ENCODE assay signal across 9 cellular contexts in genomic region chr17:28728364-28729200, GRCh38. TPM values are rescaled to one million over a fixed set of nuclear protein-coding genes. Genes with fewer than 3 reads are reported as not detected.
DNase-seq lines count a peak whose midpoint lies in the region; ATAC-seq, FAIRE-seq and TF ChIP-seq lines count a peak whose summit lies in the region.
"Had no signal": no experiment of that assay in that cellular context is flagged by ENCODE, and none has a peak within 500 bp of the region (broad histone marks: within the 10 kb centered on the region; RNA-seq: fewer than 3 reads in every experiment).

NEK8 (plus strand) TSS chr17:28728788; CDS start chr17:28728814, 26 bp downstream.

- H3K4me3 ChIP-seq in H1 (ENCODE audit: extremely low read depth in 1 of 4, insufficient read depth in 2 of 4, low read depth in 3 of 4, low read length in 4 of 4) (peak within 1 kb of the TSS; percentile 81 to 97 (median 89)), mesendoderm (ENCODE audit: low read length) (peak within 1 kb of the TSS; percentile 59)

- CTCF ChIA-PET in H1 (lab: Charles Lee; ENCODE audit: partially characterized antibody): interaction anchor here (0.9 to 16.9 kb wide), 23 partner anchors 13 to 389 kb away, joined by 3 to 316 read pairs (median 9); partner anchors contain the start of genes DHRS13, FLOT2, PROCA1 and TRAF4

- H2BK12ac ChIP-seq in H1 (ENCODE audit: low read depth, low read length): peak within 1 kb of the TSS; percentile 94

- peak within 1 kb of the TSS; percentile 93 for H3K27ac ChIP-seq in H1 (ENCODE audit: low read depth, low read length)
- peak within 1 kb of the TSS; percentile 90 for H3K27ac ChIP-seq in mesendoderm (ENCODE audit: low read depth, low read length)

- POLR2A ChIA-PET in H1 (lab: Charles Lee; ENCODE audit: partially characterized antibody): interaction anchor here (0.6 to 17.6 kb wide), 25 partner anchors 9 to 1199 kb away, joined by 3 to 813 read pairs (median 5); partner anchors contain the start of genes BLTP2, DHRS13, FLOT2 and PHF12

- peak within 1 kb of the TSS; percentile 86; the same call in 1 of the 2 replicates for H2BK20ac ChIP-seq in H1 (ENCODE audit: low read length)

- H3K79me2 ChIP-seq in H1 (ENCODE audit: control insufficient read depth in 1 of 2, insufficient read depth in 2 of 2, low read length in 2 of 2) (peaks cover 0 to 7% of the 10 kb centered on the region in 2 experiments; a peak in 1 of 4 replicates), mesendoderm (ENCODE audit: control insufficient read depth, insufficient read depth, low read length) (no peaks in the 10 kb centered on the region)

- H3K36me3 ChIP-seq in H1 (ENCODE audit: control insufficient read depth in 2 of 4, insufficient read depth in 4 of 4, low read length in 3 of 4) (peaks cover under 1 to 16% (median 12%) of the 10 kb centered on the region in 4 experiments), mesendoderm (ENCODE audit: control insufficient read depth, insufficient read depth, low read length) (peaks cover 4% of the 10 kb centered on the region)

- H3K4ac ChIP-seq in H1 (replicated peaks; ENCODE audit: insufficient read length, low read depth, low read length) (peak within 1 kb of the TSS; percentile 99), mesendoderm (ENCODE audit: low read depth, low read length) (peak within 1 kb of the TSS; percentile 77)

- peak; percentile 21 for ATAC-seq in GM19468 (IDR thresholded peaks at IDR 0.05; ENCODE audit: extremely low read depth, unreplicated experiment)

- peak within 1 kb of the TSS; percentile 96 for H4K91ac ChIP-seq in H1 (replicated peaks; ENCODE audit: insufficient read length, low read length)

- H3K9me3 ChIP-seq in H1 (ENCODE audit: insufficient read depth in 2 of 2, low read depth in 1 of 2, low read length in 1 of 2): no peaks in the 10 kb centered on the region

- H3K23me2 ChIP-seq in H1 (ENCODE audit: low read depth, low read length): peaks cover 13% of the 10 kb centered on the region; the same call in 1 of the 2 replicates

- no peak for TF ChIP-seq RAD21 in H1 (IDR thresholded peaks at IDR 0.05 in 1 of 2, conservative IDR thresholded peaks at IDR 0.05 in 1 of 2; ENCODE audit: low read depth in 2 of 2, low read length in 2 of 2)

- H3K23ac ChIP-seq in H1 (ENCODE audit: insufficient read length) (peak within 1 kb of the TSS; percentile 32), mesendoderm (ENCODE audit: low read length) (peak within 1 kb of the TSS; percentile 51)

- H2BK120ac ChIP-seq in H1 (replicated peaks; ENCODE audit: low read depth, low read length) (peak within 1 kb of the TSS; percentile 92), mesendoderm (ENCODE audit: low read depth, low read length) (peak within 1 kb of the TSS; percentile 74)

- TF ChIP-seq EP300 in H1 (IDR thresholded peaks at IDR 0.05; ENCODE audit: borderline replicate concordance in 1 of 2, low read depth in 2 of 2, low read length in 2 of 2): no peak

- H4K8ac ChIP-seq in H1 (ENCODE audit: extremely low read depth, insufficient read depth, low read length): peak within 1 kb of the TSS; percentile 97
- no peak within 1 kb of the TSS for H4K8ac ChIP-seq in mesendoderm (ENCODE audit: low read depth, low read length)

- H3K18ac ChIP-seq in H1 (ENCODE audit: extremely low read depth, low read length): peak within 1 kb of the TSS; percentile 99
- H3K18ac ChIP-seq in mesendoderm (ENCODE audit: low read length): peak within 1 kb of the TSS; percentile 88

- WGBS in H1 (ENCODE audit: extremely low coverage in 1 of 2, insufficient coverage in 1 of 2, insufficient read length in 1 of 2, insufficient replicate concordance in 2 of 2, low coverage in 1 of 2, low lambda C conversion rate in 2 of 2, missing lambda C conversion rate in 1 of 2), 2 experiments: 3% methylated on average over 47 of the region's 64 CpGs; no CpG with 5 or more reads in 1 of the 2 experiments
- no CpG with 5 or more reads among the region's 64 CpGs for WGBS in mesendoderm (ENCODE audit: extremely low coverage, insufficient coverage, low lambda C conversion rate)

- no peak within 1 kb of the TSS for H2AFZ ChIP-seq in H1 (ENCODE audit: low read length)

- peaks cover 0 to 3% of the 10 kb centered on the region in 2 experiments for H4K20me1 ChIP-seq in H1 (replicated peaks in 1 of 2; ENCODE audit: control insufficient read depth in 1 of 2, insufficient read depth in 2 of 2, low read length in 2 of 2)

- H2BK5ac ChIP-seq in H1 (ENCODE audit: low read depth, low read length): peak within 1 kb of the TSS; percentile 99
- peak within 1 kb of the TSS; percentile 84 for H2BK5ac ChIP-seq in mesendoderm (ENCODE audit: low read length)

- DNase-seq in CMK (ENCODE audit: low read depth) (peak; percentile 89), HTR-8/SVneo (ENCODE audit: insufficient read length, low spot score) (peak; percentile 93), NOMO-1 treated with DMSO at 0.1 percent for 48 hours (lab: John Stamatoyannopoulos, UW; ENCODE audit: unreplicated experiment) (peak; percentile 93), H1 (ENCODE audit: low read depth in 1 of 2, low spot score in 2 of 2) (peak in 1 of 2 experiments; percentile 99), mesendoderm (peak; percentile 92)
- peak; percentile 89 to 97 (median 92) for DNase-seq in activated CD8-positive, alpha-beta memory T cell treated with anti-CD3 and anti-CD28 coated beads for 48 hours (ENCODE audit: low read depth in 2 of 3, low spot score in 2 of 3)
- peak; percentile 98 for DNase-seq in stimulated activated CD8-positive, alpha-beta memory T cell treated with anti-CD3 and anti-CD28 coated beads, Interleukin-12 subunit alpha, Interleukin-12 subunit beta, amount 100 ng/mL, for 1 hour (ENCODE audit: low read depth)

- TF ChIP-seq CTCF in H1 (IDR thresholded peaks at IDR 0.05; ENCODE audit: control extremely low read depth in 1 of 3, insufficient read depth in 1 of 3, low read depth in 1 of 3, low read length in 3 of 3): no peak

- H3K27me3 ChIP-seq in H1 (replicated peaks in 1 of 4; ENCODE audit: control insufficient read depth in 3 of 4, extremely low read depth in 1 of 4, insufficient read depth in 3 of 4, low read length in 3 of 4) (no peaks in the 10 kb centered on the region), mesendoderm (ENCODE audit: insufficient read depth, low read length, poor library complexity) (no peaks in the 10 kb centered on the region)

- peak within 1 kb of the TSS; percentile 96 for H4K5ac ChIP-seq in H1 (ENCODE audit: insufficient read length, low read depth, low read length)
- no peak within 1 kb of the TSS for H4K5ac ChIP-seq in mesendoderm (ENCODE audit: low read length)

- peak within 1 kb of the TSS; percentile 60; the same call in 1 of the 2 replicates for H2AK5ac ChIP-seq in H1 (ENCODE audit: low read depth, low read length)
- no peak within 1 kb of the TSS for H2AK5ac ChIP-seq in mesendoderm (ENCODE audit: low read length)

- H3K56ac ChIP-seq in H1 (replicated peaks; ENCODE audit: insufficient read length, low read depth, low read length): peak within 1 kb of the TSS; percentile 95
- peak within 1 kb of the TSS; percentile 88 for H3K56ac ChIP-seq in mesendoderm (ENCODE audit: low read length)

- FAIRE-seq in HTR-8/SVneo (lab: Jason Lieb, UNC) (peak; percentile 36), H1 (lab: Jason Lieb, UNC) (no peak)
- FAIRE-seq: islet of Langerhans had no signal

- peak in 1 of 2 experiments; percentile 69; a peak in 1 of 3 replicates for TF ChIP-seq POLR2A in H1 (IDR thresholded peaks at IDR 0.05; ENCODE audit: control extremely low read depth in 1 of 2, low read depth in 2 of 2, low read length in 2 of 2)

- no peaks in the 10 kb centered on the region; the same call in 1 of the 2 replicates for H3K79me1 ChIP-seq in H1 (ENCODE audit: low read depth, low read length)
- no peaks in the 10 kb centered on the region for H3K79me1 ChIP-seq in mesendoderm (ENCODE audit: low read length)

- H3K9ac ChIP-seq in H1 (replicated peaks in 1 of 4; ENCODE audit: extremely low read depth in 1 of 4, low read depth in 3 of 4, low read length in 3 of 4) (peak within 1 kb of the TSS; percentile 79 to 89 (median 86)), mesendoderm (ENCODE audit: low read length) (peak within 1 kb of the TSS; percentile 79)

- H3K4me1 ChIP-seq in H1 (replicated peaks in 1 of 4; ENCODE audit: control insufficient read depth in 3 of 4, insufficient read depth in 4 of 4, low read length in 3 of 4): 0 out of 7 replicates have a peak, but pooled peaks cover 0 to 4% (median 0%) of the 10 kb centered on the region in 4 experiments
- no peaks in the 10 kb centered on the region for H3K4me1 ChIP-seq in mesendoderm (ENCODE audit: control insufficient read depth, low read depth, low read length)

- H2BK15ac ChIP-seq in H1 (ENCODE audit: low read length) (peak within 1 kb of the TSS; percentile 72; the same call in 1 of the 2 replicates), mesendoderm (replicated peaks; ENCODE audit: low read depth) (no peak within 1 kb of the TSS)

- H3K4me2 ChIP-seq in H1 (ENCODE audit: insufficient read depth in 1 of 2, low read depth in 2 of 2, low read length in 2 of 2) (peak within 1 kb of the TSS; percentile 70 to 80), mesendoderm (ENCODE audit: low read length) (peak within 1 kb of the TSS; percentile 26)

- H3K14ac ChIP-seq in H1 (ENCODE audit: insufficient read length): no peak within 1 kb of the TSS

TF ChIP-seq in H1, 55 proteins besides CTCF, POLR2A, EP300 and RAD21 (continues in another document):
- TF ChIP-seq JUND (IDR thresholded peaks at IDR 0.05; ENCODE audit: low read length): no peak
- no peak for TF ChIP-seq TAF7 (optimal IDR thresholded peaks at IDR 0.05; ENCODE audit: borderline replicate concordance, low read depth, low read length)
- 0 out of 2 replicates have a peak, but pooled peaks have one; percentile 21 for TF ChIP-seq TBP (IDR thresholded peaks at IDR 0.05; ENCODE audit: low read depth, low read length)
- TF ChIP-seq NRF1 (IDR thresholded peaks at IDR 0.05; ENCODE audit: low read depth, low read length): 0 out of 2 replicates have a peak, but pooled peaks have one; percentile 10
- TF ChIP-seq EGR1 (IDR thresholded peaks at IDR 0.05; ENCODE audit: borderline replicate concordance, low read depth, low read length): no peak; the same call in 1 of the 2 replicates
- 0 out of 2 replicates have a peak, but pooled peaks have one; percentile 37 for TF ChIP-seq YY1 (IDR thresholded peaks at IDR 0.05; ENCODE audit: low read depth, low read length)
- no peak for TF ChIP-seq POU5F1 (IDR thresholded peaks at IDR 0.05; ENCODE audit: low read depth, low read length)

RNA-seq across cellular contexts. Expression of gene NEK8, which starts in this region (rescaled TPM):
- total RNA-seq in H1 (2021; fragmentation: NEBNext Ultra II Directional; extraction: Animal tissue kit (Norgen Biotek cat#: 25700)): 14.9 and 16.8 TPM in 2 replicates
- 23.3 and 23.4 TPM in 2 replicates for polyA plus RNA-seq in H1 (2011; rRNA removed)
- polyA plus RNA-seq in H1 (2011; cell fraction: cytosol; rRNA removed): 30.0 TPM
- 57.5 TPM for polyA plus RNA-seq in H1 (2011; cell fraction: nucleus; rRNA removed)
- 19.9 to 22.9 TPM (median 20.6 TPM) in 4 replicates for polyA plus RNA-seq in H1 (2012, experiment 1 of 2)
- 12.2 TPM for polyA plus RNA-seq in H1 (2012, experiment 2 of 2)
- 12.7 TPM for polyA plus RNA-seq in H1 (2013, experiment 1 of 2)
- 10.6 TPM for polyA plus RNA-seq in H1 (2013, experiment 2 of 2)
- 57.7 and 64.5 TPM in 2 replicates for polyA minus RNA-seq in H1 (2011; rRNA and poly(A)+ RNA removed)
- 11.2 TPM for polyA minus RNA-seq in H1 (2011; cell fraction: cytosol; rRNA and poly(A)+ RNA removed)
- polyA minus RNA-seq in H1 (2011; cell fraction: nucleus; rRNA and poly(A)+ RNA removed): 46.1 TPM
- 6.8 TPM for polyA plus RNA-seq in mesendoderm (2013, experiment 1 of 2)
- polyA plus RNA-seq in mesendoderm (2013, experiment 2 of 2): 6.5 TPM
